ENCODE assay signal across 17 cellular contexts in genomic region chr9:91023741-91024140, GRCh38.
DNase-seq lines count a peak whose midpoint lies in the region; ATAC-seq and TF ChIP-seq lines count a peak whose summit lies in the region.
"Had no signal": no experiment of that assay in that cellular context is flagged by ENCODE, and none has a peak within 500 bp of the region (broad histone marks: within the 10 kb centered on the region; RNA-seq: fewer than 3 reads in every experiment).

No MANE protein-coding gene starts in this region.

- peaks cover 5% of the 10 kb centered on the region for H3K4me1 Mint-ChIP-seq in activated CD4-positive, alpha-beta T cell treated with anti-CD3 and anti-CD28 coated beads, Interleukin-2, amount 10 ng/mL, durations not matched to agents 24 days and 14 days

- peaks cover 0 to 12% (median 0%) of the 10 kb centered on the region in 11 donors for H3K9me3 ChIP-seq in heart right ventricle
- H3K9me3 ChIP-seq: Caco-2 had no signal

- H3K9me3 Mint-ChIP-seq in activated CD4-positive, alpha-beta T cell treated with anti-CD3 and anti-CD28 coated beads, Interleukin-2, amount 10 ng/mL, durations not matched to agents 24 days and 14 days: peaks cover 22% of the 10 kb centered on the region
- H3K9me3 Mint-ChIP-seq: CD4-positive, alpha-beta T cell had no signal

- WGBS in heart right ventricle, 2 donors: 75% methylated on average over 5 of the region's 5 CpGs

- peak; percentile 44 for DNase-seq in activated CD4-positive, alpha-beta T cell treated with anti-CD3 and anti-CD28 coated beads, Interleukin-2, amount 10 ng/mL, durations not matched to agents 24 days and 14 days
- no peak for DNase-seq in activated CD4-positive, alpha-beta T cell treated with anti-CD3 and anti-CD28 coated beads for 4 hours
- DNase-seq in ecto neural progenitor cell (ENCODE audit: low spot score) (peak; percentile 41), mesenteric fat pad (ENCODE audit: low spot score) (peak; percentile 39), NCI-H146 treated with DMSO at 0.1 percent for 48 hours (lab: John Stamatoyannopoulos, UW; ENCODE audit: unreplicated experiment) (no peak), HT-29 (ENCODE audit: low spot score) (no peak), heart right ventricle (no peak)
- DNase-seq: AML-193; Caco-2; CD4-positive, alpha-beta T cell; GDM1; GM23248; HCEC 1CT had no signal

- TF ChIP-seq CTCF in heart right ventricle (IDR thresholded peaks at IDR 0.05): no peak

- H3K36me3 Mint-ChIP-seq in activated CD4-positive, alpha-beta T cell treated with anti-CD3 and anti-CD28 coated beads, Interleukin-2, amount 10 ng/mL, durations not matched to agents 24 days and 14 days (ENCODE audit: low read depth): no peaks in the 10 kb centered on the region

- H3K27me3 ChIP-seq in heart right ventricle: no peaks in the 10 kb centered on the region

- H3K36me3 ChIP-seq in heart right ventricle: no peaks in the 10 kb centered on the region

- peaks cover 13% of the 10 kb centered on the region for H3K27me3 Mint-ChIP-seq in activated CD4-positive, alpha-beta T cell treated with anti-CD3 and anti-CD28 coated beads, Interleukin-2, amount 10 ng/mL, durations not matched to agents 24 days and 14 days

- no peak for ATAC-seq in heart right ventricle
- ATAC-seq: A549 had no signal

- H3K4me3 ChIP-seq in heart right ventricle: no peak overlapping the region
- H3K4me3 ChIP-seq: A549, GM23248 had no signal

- no peaks in the 10 kb centered on the region for H3K4me1 ChIP-seq in heart right ventricle
- H3K4me1 ChIP-seq: A549, Caco-2 had no signal

- intact Hi-C loops in activated CD4-positive, alpha-beta T cell treated with anti-CD3 and anti-CD28 coated beads, Interleukin-2, amount 10 ng/mL, durations not matched to agents 24 days and 14 days (cut with micrococcal nuclease): no loop called here
- intact Hi-C loops in heart right ventricle (cut with DNase I): no loop called here

- no peak overlapping the region for H3K4me3 Mint-ChIP-seq in activated CD4-positive, alpha-beta T cell treated with anti-CD3 and anti-CD28 coated beads, Interleukin-2, amount 10 ng/mL, durations not matched to agents 24 days and 14 days
- H3K4me3 Mint-ChIP-seq: CD4-positive, alpha-beta T cell had no signal

- H3K27ac ChIP-seq in heart right ventricle: no peak overlapping the region
- H3K27ac ChIP-seq: 22Rv1, A549, C4-2B, GM23248, HL-60 had no signal

- H3K27ac Mint-ChIP-seq in activated CD4-positive, alpha-beta T cell treated with anti-CD3 and anti-CD28 coated beads, Interleukin-2, amount 10 ng/mL, durations not matched to agents 24 days and 14 days: no peak overlapping the region
- H3K27ac Mint-ChIP-seq: CD4-positive, alpha-beta T cell had no signal

Comparison
In these comparisons a context has a peak if more than half of its experiments do, and no peak if none do; other contexts are left out.
1. DNase-seq: peak in activated CD4-positive, alpha-beta T cell treated with anti-CD3 and anti-CD28 coated beads, Interleukin-2, amount 10 ng/mL, durations not matched to agents 24 days and 14 days (single experiment), ecto neural progenitor cell (single experiment) and mesenteric fat pad (single experiment); none in activated CD4-positive, alpha-beta T cell treated with anti-CD3 and anti-CD28 coated beads for 4 hours (0 of 2), NCI-H146 treated with DMSO at 0.1 percent for 48 hours (single experiment), HT-29 (single experiment) and heart right ventricle (0 of 2).